In the genomic region with DNA sequence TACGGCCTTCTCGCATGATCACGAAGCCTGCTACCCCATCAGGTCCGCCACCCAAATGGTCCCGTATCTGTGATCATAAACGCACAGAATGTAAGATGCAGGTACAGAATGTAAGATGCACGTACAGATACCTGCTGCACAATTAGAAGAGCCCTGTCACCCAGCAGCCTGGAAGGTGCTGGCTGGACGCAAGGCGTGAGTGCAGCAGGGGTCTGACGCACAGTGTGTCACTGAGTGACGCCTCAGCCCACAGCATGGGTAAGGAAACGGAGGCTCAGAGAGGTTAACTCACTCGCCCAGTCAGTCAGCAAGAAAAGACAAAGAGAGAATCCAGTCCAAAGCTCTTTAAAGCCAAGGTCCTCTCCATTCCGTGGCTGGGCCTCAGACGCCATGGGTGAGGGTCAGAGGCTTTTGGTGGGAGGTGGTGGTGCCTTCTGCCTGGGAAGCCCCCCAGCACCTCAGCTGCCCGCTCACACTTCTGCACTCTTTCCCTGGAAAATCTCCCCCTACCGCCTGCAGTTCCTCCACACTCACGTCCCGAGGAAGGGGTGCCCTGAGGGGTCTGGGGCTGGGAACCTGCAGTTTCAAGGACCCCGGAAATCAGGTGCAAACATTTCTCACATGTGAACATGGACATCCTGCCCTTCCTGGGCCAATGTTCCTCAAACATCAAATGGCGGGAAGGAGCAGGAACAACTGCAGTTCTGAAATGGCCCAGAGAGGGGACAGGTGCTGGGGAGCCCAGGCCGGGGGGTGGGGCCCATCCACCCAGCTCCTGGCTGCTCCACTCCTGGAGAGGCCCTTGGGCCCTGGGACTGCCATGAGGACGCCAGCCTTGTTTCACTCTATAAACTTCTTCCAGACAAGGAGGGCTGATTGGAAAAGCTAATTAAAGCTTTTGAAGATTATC, we compare ENCODE assay signal across 24 cellular contexts. TPM values are rescaled to one million over a fixed set of nuclear protein-coding genes. Genes with fewer than 3 reads are reported as not detected.
DNase-seq lines count a peak whose midpoint lies in the region; ATAC-seq and TF ChIP-seq lines count a peak whose summit lies in the region.
"Had no signal": no experiment of that assay in that cellular context is flagged by ENCODE, and none has a peak within 500 bp of the region (broad histone marks: within the 10 kb centered on the region; RNA-seq: fewer than 3 reads in every experiment).

No MANE protein-coding gene starts in this region.

- H3K27ac Mint-ChIP-seq in activated T-cell treated with anti-CD3 and anti-CD28 coated beads, Interleukin-2, amount 50 U/mL, for 24 hours, result peak overlapping the region; percentile 69
- H3K27ac Mint-ChIP-seq in T-helper 17 cell (peak overlapping the region; percentile 70), natural killer cell (peak overlapping the region; percentile 60 to 79)

- no peaks in the 10 kb centered on the region for H3K9me3 ChIP-seq in T-helper 17 cell (ENCODE audit: control insufficient read depth, low read length, poor library complexity, severe bottlenecking)
- no peaks in the 10 kb centered on the region for H3K9me3 ChIP-seq in uterus
- H3K9me3 ChIP-seq: gastrocnemius medialis had no signal

- H3K4me3 ChIP-seq in uterus, result no peak overlapping the region
- H3K4me3 ChIP-seq: gastrocnemius medialis had no signal

- no peaks in the 10 kb centered on the region for H3K9me3 Mint-ChIP-seq in activated T-cell treated with anti-CD3 and anti-CD28 coated beads, Interleukin-2, amount 50 U/mL, for 24 hours
- no peaks in the 10 kb centered on the region for H3K9me3 Mint-ChIP-seq in natural killer cell
- H3K9me3 Mint-ChIP-seq: activated naive CD4-positive, alpha-beta T cell treated with anti-CD3 and anti-CD28 coated beads, Interleukin-2, amount 50 U/mL, for 24 hours; H9; WTC11 had no signal

- H3K36me3 ChIP-seq in uterus, result no peaks in the 10 kb centered on the region

- no peaks in the 10 kb centered on the region for H3K27me3 Mint-ChIP-seq in activated T-cell treated with anti-CD3 and anti-CD28 coated beads, Interleukin-2, amount 50 U/mL, for 24 hours
- no peaks in the 10 kb centered on the region for H3K27me3 Mint-ChIP-seq in T-helper 17 cell
- no peaks in the 10 kb centered on the region for H3K27me3 Mint-ChIP-seq in natural killer cell (ENCODE audit: low read depth in 2 of 2)
- H3K27me3 Mint-ChIP-seq: activated naive CD4-positive, alpha-beta T cell treated with anti-CD3 and anti-CD28 coated beads, Interleukin-2, amount 50 U/mL, for 24 hours had no signal

- no peak for TF ChIP-seq POLR2A in uterus (IDR thresholded peaks at IDR 0.05)

- TF ChIP-seq CTCF in natural killer cell (IDR thresholded peaks at IDR 0.05) (no peak), uterus (IDR thresholded peaks at IDR 0.05) (no peak)

- peaks cover 8 to 13% of the 10 kb centered on the region in 2 donors for H3K4me1 ChIP-seq in uterus

- no peaks in the 10 kb centered on the region for H3K27me3 ChIP-seq in uterus
- H3K27me3 ChIP-seq: gastrocnemius medialis had no signal

- ATAC-seq in T-helper 17 cell (no peak), natural killer cell (no peak)
- ATAC-seq: gastrocnemius medialis, WTC11 had no signal

- no peak for DNase-seq in activated T-cell treated with anti-CD3 and anti-CD28 coated beads, Interleukin-2, amount 50 U/mL, for 24 hours
- DNase-seq in activated T-cell treated with anti-CD3 and anti-CD28 coated beads, Interleukin-2, amount 50 U/mL, for 1 hour, result no peak
- DNase-seq in T-helper 17 cell (no peak), natural killer cell (no peak), uterus (no peak), NCI-H524 (lab: John Stamatoyannopoulos, UW) (no peak)
- no peak for DNase-seq in activated CD4-positive, alpha-beta T cell treated with anti-CD3 and anti-CD28 coated beads for 4 hours
- DNase-seq in stimulated activated CD4-positive, alpha-beta T cell treated with anti-CD3 and anti-CD28 coated beads, Interleukin-4, amount 100 ng/mL, for 4 hours, result no peak
- DNase-seq: caudate nucleus, dermis blood vessel endothelial cell, gastrocnemius medialis, H9, left cardiac atrium, mesenchymal stem cell, NCI-H1092 treated with DMSO at 0.1 percent for 48 hours, NCI-H187, NCI-H2171, NCI-H524 treated with DMSO at 0.1 percent for 48 hours, SHP77, substantia nigra, SW 1271, T1000 had no signal

- intact Hi-C loops in natural killer cell (cut with micrococcal nuclease), result no loop called here
- intact Hi-C loops in uterus (cut with DNase I; ENCODE audit: low total_unique reads), result no loop called here

- H3K36me3 Mint-ChIP-seq in activated T-cell treated with anti-CD3 and anti-CD28 coated beads, Interleukin-2, amount 50 U/mL, for 24 hours (ENCODE audit: low read depth), result peaks cover 72% of the 10 kb centered on the region
- H3K36me3 Mint-ChIP-seq in T-helper 17 cell (ENCODE audit: low read depth), result no peaks in the 10 kb centered on the region
- no peaks in the 10 kb centered on the region for H3K36me3 Mint-ChIP-seq in natural killer cell

- H3K27ac ChIP-seq in uterus, result peak overlapping the region; percentile 81 to 84
- H3K27ac ChIP-seq: gastrocnemius medialis had no signal

- no peak overlapping the region for H3K4me3 Mint-ChIP-seq in activated T-cell treated with anti-CD3 and anti-CD28 coated beads, Interleukin-2, amount 50 U/mL, for 24 hours
- H3K4me3 Mint-ChIP-seq in T-helper 17 cell, result no peak overlapping the region
- no peak overlapping the region for H3K4me3 Mint-ChIP-seq in natural killer cell
- H3K4me3 Mint-ChIP-seq: activated naive CD4-positive, alpha-beta T cell treated with anti-CD3 and anti-CD28 coated beads, Interleukin-2, amount 50 U/mL, for 24 hours; H9; WTC11 had no signal

- H3K4me1 Mint-ChIP-seq in activated T-cell treated with anti-CD3 and anti-CD28 coated beads, Interleukin-2, amount 50 U/mL, for 24 hours (ENCODE audit: low read depth), result peaks cover 43% of the 10 kb centered on the region
- H3K4me1 Mint-ChIP-seq in T-helper 17 cell (peaks cover 14% of the 10 kb centered on the region), natural killer cell (peaks cover 28 to 40% of the 10 kb centered on the region in 2 donors)
- H3K4me1 Mint-ChIP-seq: WTC11 had no signal

RNA-seq across cellular contexts. Expression of a gene that starts 59.4 kb away (rescaled TPM):
- total RNA-seq in T-helper 17 cell (1 to 10 TPM; 3.3 to 3.9 TPM), natural killer cell (1 to 10 TPM; 5.8 to 8.5 (median 7.6) TPM), uterus (10 to 100 TPM in 2 of 4 donors, 1 to 10 TPM in 1, under 1 TPM in 1; 0.88 to 18.1 (median 8.2) TPM)

RNA-seq across cellular contexts. Expression of a gene that starts 59.5 kb away (rescaled TPM):
- total RNA-seq in T-helper 17 cell (10 to 100 TPM; 17.3 to 21.9 TPM), natural killer cell (10 to 100 TPM; 25.5 to 31.9 (median 28.9) TPM), uterus (100 to 1,000 TPM in 1 of 4 donors, 10 to 100 TPM in 2, 1 to 10 TPM in 1; 5.6 to 108 (median 33.6) TPM)
